1 cellular context compared by ENCODE assay signal in genomic region chrX:129843209-129843458, GRCh38.
TF ChIP-seq lines count a peak whose summit lies in the region.

No MANE protein-coding gene starts in this region.

TF ChIP-seq in HepG2, 621 proteins besides CTCF, POLR2A, EP300 and RAD21 (continued from another document):
- TF ChIP-seq ELF3 (CRISPR knock-in tag; IDR thresholded peaks at IDR 0.05) (0 out of 2 replicates have a peak, but pooled peaks have one; percentile 2), KDM3A (CRISPR knock-in tag; IDR thresholded peaks at IDR 0.05; ENCODE audit: low read depth) (no peak)
